Comparison of ENCODE assay signal across 13 cellular contexts in the genomic region with DNA sequence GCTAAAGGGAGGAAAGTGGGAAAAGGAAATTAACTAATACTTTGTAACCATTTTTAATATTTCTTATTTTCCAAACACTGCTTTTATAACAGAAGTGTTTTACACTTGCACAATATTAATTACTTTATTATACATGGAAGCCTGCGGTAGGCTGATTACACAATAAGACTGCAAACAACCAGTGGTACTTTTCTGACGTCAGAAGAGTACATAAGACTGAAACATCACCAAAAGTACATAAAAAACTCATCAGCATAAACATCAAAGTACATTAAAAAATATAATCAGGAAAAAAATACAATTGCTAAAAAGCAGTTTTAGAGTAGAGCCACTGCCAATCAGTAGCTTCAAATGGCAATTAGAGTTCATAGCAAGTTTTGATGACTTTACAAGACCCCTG. TPM values are rescaled to one million over a fixed set of nuclear protein-coding genes. Genes with fewer than 3 reads are reported as not detected.
DNase-seq lines count a peak whose midpoint lies in the region; ATAC-seq and TF ChIP-seq lines count a peak whose summit lies in the region.
"Had no signal": no experiment of that assay in that cellular context is flagged by ENCODE, and none has a peak within 500 bp of the region (broad histone marks: within the 10 kb centered on the region; RNA-seq: fewer than 3 reads in every experiment).

No MANE protein-coding gene starts in this region.

- no peak overlapping the region for H2BK120ac ChIP-seq in neuronal stem cell (ENCODE audit: low read depth, low read length)

- no peak overlapping the region for H3K18ac ChIP-seq in neuronal stem cell (ENCODE audit: low read length)

- peak overlapping the region; percentile 56 for H3K4me2 ChIP-seq in hepatocyte
- H3K4me2 ChIP-seq in smooth muscle cell = peak overlapping the region; percentile 96
- H3K4me2 ChIP-seq in neuronal stem cell (ENCODE audit: insufficient read depth, low read length, poor library complexity, severe bottlenecking) = no peak overlapping the region

- DNase-seq in natural killer cell treated with Interleukin-12 subunit alpha and Interleukin-12 subunit beta and Interleukin-15 and Interleukin-18, amount 100 ng/mL, for 72 hours (ENCODE audit: low spot score) = no peak
- DNase-seq in natural killer cell (no peak), hepatocyte (ENCODE audit: low spot score) (no peak), smooth muscle cell (lab: John Stamatoyannopoulos, UW; ENCODE audit: unreplicated experiment) (no peak), NCI-H2081 treated with DMSO at 0.1 percent for 48 hours (lab: John Stamatoyannopoulos, UW) (no peak), cerebellum (ENCODE audit: low spot score) (no peak), neuronal stem cell (ENCODE audit: low spot score) (no peak)
- no peak for DNase-seq in activated T-helper 1 cell treated with anti-CD3 and anti-CD28 coated beads, Interleukin-12 subunit alpha, Interleukin-12 subunit beta, Interleukin-2, Interleukin-4 antibody, amounts not matched to agents 30 ng/mL and 10 ng/mL and 1 ng/mL, durations not matched to agents 14 hours and 24 hours and 36 hours (ENCODE audit: low spot score)
- DNase-seq: activated effector memory CD4-positive, alpha-beta T cell treated with anti-CD3 and anti-CD28 coated beads, Interleukin-2, amount 50 U/mL, for 16 hours; immature natural killer cell; KBM-7; pancreas; uterus had no signal

- H3K79me1 ChIP-seq in neuronal stem cell (ENCODE audit: low read depth, low read length) = peaks cover 9% of the 10 kb centered on the region

- H4K20me1 ChIP-seq in hepatocyte (ENCODE audit: insufficient read depth, poor library complexity, severe bottlenecking) (no peaks in the 10 kb centered on the region), smooth muscle cell (ENCODE audit: low read depth) (peaks cover 67% of the 10 kb centered on the region)

- H2BK5ac ChIP-seq in neuronal stem cell (ENCODE audit: low read length) = no peak overlapping the region

- H3K27me3 Mint-ChIP-seq in natural killer cell treated with Interleukin-12 subunit alpha and Interleukin-12 subunit beta and Interleukin-15 and Interleukin-18, amount 100 ng/mL, for 72 hours = peaks cover 0 to 2% of the 10 kb centered on the region in 2 donors
- no peaks in the 10 kb centered on the region for H3K27me3 Mint-ChIP-seq in natural killer cell (ENCODE audit: low read depth in 2 of 2)
- H3K27me3 Mint-ChIP-seq in activated T-helper 1 cell treated with anti-CD3 and anti-CD28 coated beads, Interleukin-12 subunit alpha, Interleukin-12 subunit beta, Interleukin-2, Interleukin-4 antibody, amounts not matched to agents 30 ng/mL and 10 ng/mL and 1 ng/mL, durations not matched to agents 14 hours and 24 hours and 36 hours (ENCODE audit: insufficient read depth) = peaks cover 2% of the 10 kb centered on the region

- H2AFZ ChIP-seq in hepatocyte = no peak overlapping the region
- H2AFZ ChIP-seq in smooth muscle cell (ENCODE audit: low read depth) = no peak overlapping the region
- no peak overlapping the region for H2AFZ ChIP-seq in neuronal stem cell (ENCODE audit: low read length)

- H3K9me3 ChIP-seq in hepatocyte (ENCODE audit: low read depth) (no peaks in the 10 kb centered on the region), smooth muscle cell (replicated peaks; ENCODE audit: low read depth) (no peaks in the 10 kb centered on the region), neuronal stem cell (replicated peaks in 1 of 2; ENCODE audit: control insufficient read depth in 2 of 2, insufficient read depth in 1 of 2, low read depth in 1 of 2, low read length in 2 of 2) (peaks cover 0 to 42% of the 10 kb centered on the region in 2 donors)
- H3K9me3 ChIP-seq: pancreas, uterus had no signal

- TF ChIP-seq CTCF in natural killer cell (IDR thresholded peaks at IDR 0.05) (no peak), hepatocyte (IDR thresholded peaks at IDR 0.05; ENCODE audit: poor library complexity) (no peak), smooth muscle cell (IDR thresholded peaks at IDR 0.05; ENCODE audit: borderline replicate concordance, insufficient read depth, poor library complexity, severe bottlenecking) (no peak)

- H3K27ac ChIP-seq in hepatocyte (no peak overlapping the region), smooth muscle cell (ENCODE audit: low read depth) (no peak overlapping the region), neuronal stem cell (replicated peaks; ENCODE audit: low read length) (no peak overlapping the region)
- H3K27ac ChIP-seq: pancreas, uterus had no signal

- H3K79me2 ChIP-seq in hepatocyte = peaks cover 67% of the 10 kb centered on the region
- H3K79me2 ChIP-seq in smooth muscle cell (ENCODE audit: low read depth) = peaks cover 78% of the 10 kb centered on the region

- no peaks in the 10 kb centered on the region for H3F3A ChIP-seq in smooth muscle cell (ENCODE audit: low read depth)

- H3K4me1 Mint-ChIP-seq in natural killer cell treated with Interleukin-12 subunit alpha and Interleukin-12 subunit beta and Interleukin-15 and Interleukin-18, amount 100 ng/mL, for 72 hours (ENCODE audit: low read depth in 2 of 2) = peaks cover 45 to 69% of the 10 kb centered on the region in 2 donors
- H3K4me1 Mint-ChIP-seq in natural killer cell = peaks cover 55 to 63% of the 10 kb centered on the region in 2 donors
- peaks cover 58% of the 10 kb centered on the region for H3K4me1 Mint-ChIP-seq in activated T-helper 1 cell treated with anti-CD3 and anti-CD28 coated beads, Interleukin-12 subunit alpha, Interleukin-12 subunit beta, Interleukin-2, Interleukin-4 antibody, amounts not matched to agents 30 ng/mL and 10 ng/mL and 1 ng/mL, durations not matched to agents 14 hours and 24 hours and 36 hours (ENCODE audit: low read depth)

- no peak overlapping the region for H2BK15ac ChIP-seq in neuronal stem cell (ENCODE audit: low read length)

- H4K91ac ChIP-seq in neuronal stem cell (ENCODE audit: low read depth, low read length, poor library complexity) = no peak overlapping the region

- no peaks in the 10 kb centered on the region for H3K9me2 ChIP-seq in hepatocyte (replicated peaks; ENCODE audit: insufficient read depth)

- H3K4me1 ChIP-seq in hepatocyte (ENCODE audit: insufficient read depth) = peaks cover 20% of the 10 kb centered on the region
- peaks cover 53% of the 10 kb centered on the region for H3K4me1 ChIP-seq in smooth muscle cell (ENCODE audit: low read depth)
- peaks cover 3 to 6% of the 10 kb centered on the region in 2 donors for H3K4me1 ChIP-seq in neuronal stem cell (ENCODE audit: control insufficient read depth in 2 of 2, insufficient read depth in 1 of 2, low read depth in 1 of 2, low read length in 2 of 2)

- H3K14ac ChIP-seq in neuronal stem cell (ENCODE audit: low read length) = no peak overlapping the region

- H3K9me3 Mint-ChIP-seq in natural killer cell treated with Interleukin-12 subunit alpha and Interleukin-12 subunit beta and Interleukin-15 and Interleukin-18, amount 100 ng/mL, for 72 hours = no peaks in the 10 kb centered on the region
- no peaks in the 10 kb centered on the region for H3K9me3 Mint-ChIP-seq in natural killer cell
- H3K9me3 Mint-ChIP-seq in activated T-helper 1 cell treated with anti-CD3 and anti-CD28 coated beads, Interleukin-12 subunit alpha, Interleukin-12 subunit beta, Interleukin-2, Interleukin-4 antibody, amounts not matched to agents 30 ng/mL and 10 ng/mL and 1 ng/mL, durations not matched to agents 14 hours and 24 hours and 36 hours = no peaks in the 10 kb centered on the region

- H3K9ac ChIP-seq in smooth muscle cell (ENCODE audit: low read depth) (peak overlapping the region; percentile 18), neuronal stem cell (ENCODE audit: low read depth, low read length, poor library complexity) (no peak overlapping the region)

- H3K4me3 ChIP-seq in hepatocyte (no peak overlapping the region), smooth muscle cell (peak overlapping the region; percentile 41), neuronal stem cell (ENCODE audit: low read length in 2 of 2) (no peak overlapping the region)
- H3K4me3 ChIP-seq: pancreas, uterus had no signal

- H3K23ac ChIP-seq in neuronal stem cell (ENCODE audit: low read depth, low read length, poor library complexity) = no peak overlapping the region

- intact Hi-C loops in natural killer cell (cut with micrococcal nuclease) = no loop called here
- intact Hi-C loops in activated T-helper 1 cell treated with anti-CD3 and anti-CD28 coated beads, Interleukin-12 subunit alpha, Interleukin-12 subunit beta, Interleukin-2, Interleukin-4 antibody, amounts not matched to agents 30 ng/mL and 10 ng/mL and 1 ng/mL, durations not matched to agents 14 hours and 24 hours and 36 hours (cut with micrococcal nuclease) = no loop called here

- H4K8ac ChIP-seq in neuronal stem cell (ENCODE audit: low read depth, low read length) = no peak overlapping the region

- H3K27me3 ChIP-seq in hepatocyte (no peaks in the 10 kb centered on the region), smooth muscle cell (ENCODE audit: low read depth) (no peaks in the 10 kb centered on the region), neuronal stem cell (ENCODE audit: control insufficient read depth in 3 of 3, insufficient read depth in 3 of 3, low read depth in 1 of 3, low read length in 3 of 3) (no peaks in the 10 kb centered on the region)
- H3K27me3 ChIP-seq: pancreas, uterus had no signal

- peak overlapping the region; percentile 70 for H3K4me3 Mint-ChIP-seq in natural killer cell treated with Interleukin-12 subunit alpha and Interleukin-12 subunit beta and Interleukin-15 and Interleukin-18, amount 100 ng/mL, for 72 hours
- H3K4me3 Mint-ChIP-seq in natural killer cell = no peak overlapping the region
- peak overlapping the region; percentile 37 for H3K4me3 Mint-ChIP-seq in activated T-helper 1 cell treated with anti-CD3 and anti-CD28 coated beads, Interleukin-12 subunit alpha, Interleukin-12 subunit beta, Interleukin-2, Interleukin-4 antibody, amounts not matched to agents 30 ng/mL and 10 ng/mL and 1 ng/mL, durations not matched to agents 14 hours and 24 hours and 36 hours

- H3K36me3 ChIP-seq in hepatocyte (replicated peaks; ENCODE audit: insufficient read depth, low read depth) = peaks cover 4% of the 10 kb centered on the region
- H3K36me3 ChIP-seq in smooth muscle cell (ENCODE audit: low read depth) = no peaks in the 10 kb centered on the region
- H3K36me3 ChIP-seq in neuronal stem cell (replicated peaks in 1 of 2; ENCODE audit: control insufficient read depth in 2 of 2, insufficient read depth in 2 of 2, low read length in 2 of 2) = peaks cover 14 to 81% of the 10 kb centered on the region in 2 donors
- H3K36me3 ChIP-seq: pancreas, uterus had no signal

- no peak overlapping the region for H3K4ac ChIP-seq in neuronal stem cell (ENCODE audit: low read length)

- 36% methylated on average over 2 of the region's 2 CpGs for WGBS in hepatocyte (ENCODE audit: low lambda C conversion rate, missing lambda C conversion rate)
- WGBS in smooth muscle cell (ENCODE audit: low lambda C conversion rate) = 75% methylated on average over 2 of the region's 2 CpGs
- WGBS in neuronal stem cell (ENCODE audit: extremely low coverage in 2 of 2, insufficient read length in 2 of 2, insufficient replicate concordance in 1 of 2), 2 donors = no CpG with 5 or more reads among the region's 2 CpGs

- no peak overlapping the region for H2BK12ac ChIP-seq in neuronal stem cell (ENCODE audit: low read length)

- no peak for ATAC-seq in natural killer cell treated with Interleukin-12 subunit alpha and Interleukin-12 subunit beta and Interleukin-15 and Interleukin-18, amount 100 ng/mL, for 72 hours
- no peak for ATAC-seq in natural killer cell
- ATAC-seq: pancreas had no signal

- H3K27ac Mint-ChIP-seq in natural killer cell treated with Interleukin-12 subunit alpha and Interleukin-12 subunit beta and Interleukin-15 and Interleukin-18, amount 100 ng/mL, for 72 hours = no peak overlapping the region
- H3K27ac Mint-ChIP-seq in natural killer cell = no peak overlapping the region
- no peak overlapping the region for H3K27ac Mint-ChIP-seq in activated T-helper 1 cell treated with anti-CD3 and anti-CD28 coated beads, Interleukin-12 subunit alpha, Interleukin-12 subunit beta, Interleukin-2, Interleukin-4 antibody, amounts not matched to agents 30 ng/mL and 10 ng/mL and 1 ng/mL, durations not matched to agents 14 hours and 24 hours and 36 hours
- H3K27ac Mint-ChIP-seq: immature natural killer cell had no signal

- H2AK5ac ChIP-seq in neuronal stem cell (ENCODE audit: low read depth, low read length) = no peak overlapping the region

- H3K36me3 Mint-ChIP-seq in natural killer cell treated with Interleukin-12 subunit alpha and Interleukin-12 subunit beta and Interleukin-15 and Interleukin-18, amount 100 ng/mL, for 72 hours = peaks cover 49% of the 10 kb centered on the region
- H3K36me3 Mint-ChIP-seq in natural killer cell = peaks cover 9% of the 10 kb centered on the region
- peaks cover 66% of the 10 kb centered on the region for H3K36me3 Mint-ChIP-seq in activated T-helper 1 cell treated with anti-CD3 and anti-CD28 coated beads, Interleukin-12 subunit alpha, Interleukin-12 subunit beta, Interleukin-2, Interleukin-4 antibody, amounts not matched to agents 30 ng/mL and 10 ng/mL and 1 ng/mL, durations not matched to agents 14 hours and 24 hours and 36 hours (ENCODE audit: low read depth)

RNA-seq across cellular contexts. Expression of gene ZNF281, which starts 4.6 kb away (rescaled TPM):
- total RNA-seq in natural killer cell treated with Interleukin-12 subunit alpha and Interleukin-12 subunit beta and Interleukin-15 and Interleukin-18, amount 100 ng/mL, for 72 hours = 10 to 100 TPM; 29.8 to 31.3 TPM
- 10 to 100 TPM; 25.6 to 35.4 (median 33.8) TPM for total RNA-seq in natural killer cell
- total RNA-seq in activated T-helper 1 cell treated with anti-CD3 and anti-CD28 coated beads, Interleukin-12 subunit alpha, Interleukin-12 subunit beta, Interleukin-2, Interleukin-4 antibody, amounts not matched to agents 30 ng/mL and 10 ng/mL and 1 ng/mL, durations not matched to agents 14 hours and 24 hours and 36 hours = 23.5 and 24.1 TPM in 2 replicates
- 20.6 and 26.6 TPM in 2 replicates for total RNA-seq in hepatocyte
- 17.2 and 19.2 TPM in 2 replicates for polyA plus RNA-seq in hepatocyte
- 59.4 and 64.4 TPM in 2 replicates for total RNA-seq in smooth muscle cell
- polyA plus RNA-seq in smooth muscle cell = 34.4 and 35.0 TPM in 2 replicates
- total RNA-seq in cerebellum = 32.2 TPM
- polyA plus RNA-seq in neuronal stem cell (2013, experiment 1 of 2) = 25.4 TPM
- polyA plus RNA-seq in neuronal stem cell (2013, experiment 2 of 2) = 26.0 TPM
